ENCODE assay signal across 22 cellular contexts in genomic region chr14:100674428-100674827, GRCh38. TPM values are rescaled to one million over a fixed set of nuclear protein-coding genes. Genes with fewer than 3 reads are reported as not detected.
DNase-seq lines count a peak whose midpoint lies in the region; TF ChIP-seq lines count a peak whose summit lies in the region.
"Had no signal": no experiment of that assay in that cellular context is flagged by ENCODE, and none has a peak within 500 bp of the region (broad histone marks: within the 10 kb centered on the region; RNA-seq: fewer than 3 reads in every experiment).

No MANE protein-coding gene starts in this region.

- H3K27ac ChIP-seq in endodermal cell (ENCODE audit: low read depth, low read length) (no peak overlapping the region), brain microvascular endothelial cell (no peak overlapping the region)
- H3K27ac ChIP-seq: 22Rv1; BLaER1 treated with 17β-estradiol and CSF1 and Interleukin-3, amounts not matched to agents 10 nM and 100 nM had no signal

- no peak overlapping the region for H3K4me3 Mint-ChIP-seq in endodermal cell
- H3K4me3 Mint-ChIP-seq in neural crest cell: no peak overlapping the region
- H3K4me3 Mint-ChIP-seq: CD4-positive, alpha-beta memory T cell had no signal

- 78 to 88% methylated on average over 1 to 5 of the region's 5 CpGs for WGBS in endodermal cell (ENCODE audit: insufficient coverage in 1 of 2, insufficient read length in 1 of 2), 2 experiments

- peak overlapping the region; percentile 96 for H3K27ac Mint-ChIP-seq in endodermal cell
- peak overlapping the region; percentile 53 for H3K27ac Mint-ChIP-seq in neural crest cell (ENCODE audit: unreplicated experiment)
- H3K27ac Mint-ChIP-seq: CD4-positive, alpha-beta memory T cell had no signal

- no peak overlapping the region for H3K9ac ChIP-seq in endodermal cell (ENCODE audit: extremely low read depth, low read length, poor library complexity, severe bottlenecking)
- H3K9ac ChIP-seq: BLaER1 treated with 17β-estradiol and CSF1 and Interleukin-3, amounts not matched to agents 10 nM and 100 nM had no signal

- peaks cover 42% of the 10 kb centered on the region for H3K4me1 ChIP-seq in endodermal cell (ENCODE audit: control insufficient read depth, insufficient read depth, low read length)

- no peaks in the 10 kb centered on the region for H3K9me3 ChIP-seq in endodermal cell (ENCODE audit: control insufficient read depth, low read length)
- H3K9me3 ChIP-seq: BLaER1 treated with 17β-estradiol and CSF1 and Interleukin-3, amounts not matched to agents 10 nM and 100 nM; Caco-2; SJCRH30 had no signal

- H3K9me3 Mint-ChIP-seq in endodermal cell (peaks cover 3% of the 10 kb centered on the region), neural crest cell (no peaks in the 10 kb centered on the region)
- H3K9me3 Mint-ChIP-seq: CD4-positive, alpha-beta memory T cell had no signal

- H3K36me3 ChIP-seq in endodermal cell (ENCODE audit: control insufficient read depth, insufficient read depth, low read length) (no peaks in the 10 kb centered on the region), brain microvascular endothelial cell (replicated peaks) (no peaks in the 10 kb centered on the region)
- H3K36me3 ChIP-seq: BLaER1 treated with 17β-estradiol and CSF1 and Interleukin-3, amounts not matched to agents 10 nM and 100 nM; SJCRH30 had no signal

- no peaks in the 10 kb centered on the region for H3K27me3 ChIP-seq in endodermal cell (ENCODE audit: control insufficient read depth, insufficient read depth, low read length, poor library complexity, severe bottlenecking)
- peaks cover 6% of the 10 kb centered on the region for H3K27me3 ChIP-seq in brain microvascular endothelial cell (replicated peaks)
- H3K27me3 ChIP-seq: SJCRH30 had no signal

- DNase-seq in NCI-H1092 treated with DMSO at 0.1 percent for 48 hours (lab: John Stamatoyannopoulos, UW) (peak; percentile 22), NCI-H1092 (lab: John Stamatoyannopoulos, UW) (no peak), NCI-H524 treated with DMSO at 0.1 percent for 48 hours (lab: John Stamatoyannopoulos, UW) (peak; percentile 78), endodermal cell (no peak), neural crest cell (ENCODE audit: low read depth, low spot score) (no peak), RKO (ENCODE audit: low spot score) (no peak), G401 (ENCODE audit: low spot score) (no peak), brain microvascular endothelial cell (no peak)
- DNase-seq: Caco-2; CD4-positive, alpha-beta memory T cell; DND-41; HCEC 1CT; Karpas-422; NCI-H187; NCI-H446 treated with DMSO at 0.1 percent for 48 hours; NCI-H748 treated with DMSO at 0.1 percent for 48 hours; OCI-M1; RPMI8226; SJCRH30 had no signal

- H3K4me3 ChIP-seq in endodermal cell (ENCODE audit: low read length) (no peak overlapping the region), brain microvascular endothelial cell (ENCODE audit: low read depth, low read length) (no peak overlapping the region)
- H3K4me3 ChIP-seq: BLaER1 treated with 17β-estradiol and CSF1 and Interleukin-3, amounts not matched to agents 10 nM and 100 nM; SJCRH30 had no signal

- peaks cover 59% of the 10 kb centered on the region for H3K4me1 Mint-ChIP-seq in endodermal cell
- H3K4me1 Mint-ChIP-seq in neural crest cell: peaks cover 55% of the 10 kb centered on the region

- in situ Hi-C loops in G401 (cut with HindIII; ENCODE audit: low sequenced_read_pairs) (no loop called here), brain microvascular endothelial cell (cut with HindIII; ENCODE audit: low pct_ligation_motif_present, low sequenced_read_pairs) (loop anchor here (25.0 kb wide), 1 partner anchor 262 kb away; no protein-coding TSS in a partner anchor)

- no peak for TF ChIP-seq CTCF in endodermal cell (conservative IDR thresholded peaks at IDR 0.05)
- no peak for TF ChIP-seq CTCF in neural crest cell (conservative IDR thresholded peaks at IDR 0.05)
- no peak for TF ChIP-seq CTCF in brain microvascular endothelial cell (IDR thresholded peaks at IDR 0.05; ENCODE audit: low read depth, low read length, missing control alignments)

- H3K27me3 Mint-ChIP-seq in endodermal cell (ENCODE audit: insufficient read depth) (no peaks in the 10 kb centered on the region), neural crest cell (ENCODE audit: low read depth) (peaks cover 27% of the 10 kb centered on the region)

- no peaks in the 10 kb centered on the region for H3K36me3 Mint-ChIP-seq in endodermal cell (ENCODE audit: low read depth)
- H3K36me3 Mint-ChIP-seq in neural crest cell (ENCODE audit: low read depth): no peaks in the 10 kb centered on the region
- H3K36me3 Mint-ChIP-seq: CD4-positive, alpha-beta memory T cell had no signal

RNA-seq across cellular contexts. Expression of gene DLK1, which starts 52.3 kb away (rescaled TPM):
- total RNA-seq in endodermal cell (100 to 1,000 TPM in 1 of 2 donors, 10 to 100 TPM in 1; 78.3 to 117 TPM), neural crest cell (4.4 and 5.2 TPM in 2 replicates)
- polyA plus RNA-seq in endodermal cell (2013, experiment 1 of 2): 99.8 TPM
- polyA plus RNA-seq in endodermal cell (2013, experiment 2 of 2): 92.1 TPM
- total RNA-seq in G401 (2014; rRNA removed; shearing (Covaris generic)): 4.4 and 6.1 TPM in 2 replicates
- total RNA-seq: Caco-2; CD4-positive, alpha-beta memory T cell; MCF 10A had no signal
- polyA plus RNA-seq: CD4-positive, alpha-beta memory T cell had no signal

Comparison
In these comparisons a context has a peak if more than half of its experiments do, and no peak if none do; other contexts are left out.
1. DNase-seq: peak in NCI-H1092 treated with DMSO at 0.1 percent for 48 hours (single experiment) and NCI-H524 treated with DMSO at 0.1 percent for 48 hours (single experiment); none in NCI-H1092 (single experiment), endodermal cell (single experiment), neural crest cell (single experiment), RKO (single experiment), G401 (single experiment) and brain microvascular endothelial cell (single experiment).
2. RNA of gene DLK1, which starts 52.3 kb away (total RNA-seq): 78.3 to 117 TPM in endodermal cell; 4.4 to 6.1 TPM in G401 and 4.4 to 5.2 TPM in neural crest cell; every median in the first group is over 10 times any median in the second.